In the genomic region with DNA sequence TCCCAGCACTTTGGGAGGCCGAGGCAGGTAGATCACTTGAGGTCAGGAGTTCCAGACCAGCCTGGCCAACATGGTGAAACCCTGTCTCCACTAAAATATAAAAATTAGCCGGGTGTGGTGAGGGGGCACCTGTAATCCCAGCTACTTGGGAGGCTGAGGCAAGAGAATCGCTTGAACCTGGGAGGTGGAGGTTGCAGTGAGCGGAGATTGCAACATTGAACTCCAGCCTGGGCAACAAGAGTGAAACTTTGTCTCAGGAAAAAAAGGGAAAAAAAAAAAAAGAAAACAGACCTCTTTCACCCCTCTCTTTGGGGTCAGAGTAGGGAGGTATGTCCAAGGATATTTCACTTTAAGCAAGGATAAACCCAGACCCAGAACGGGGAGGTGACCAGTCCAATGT, we compare ENCODE assay signal across 5 cellular contexts. TPM values are rescaled to one million over a fixed set of nuclear protein-coding genes. Genes with fewer than 3 reads are reported as not detected.
"Had no signal": no experiment of that assay in that cellular context is flagged by ENCODE, and none has a peak within 500 bp of the region (broad histone marks: within the 10 kb centered on the region; RNA-seq: fewer than 3 reads in every experiment).

No MANE protein-coding gene starts in this region.

RNA-seq across cellular contexts. Expression of a gene that starts 10.8 kb away (rescaled TPM):
- total RNA-seq: activated CD4-positive, alpha-beta T cell treated with anti-CD3 and anti-CD28 coated beads, Interleukin-2, amount 10 ng/mL, durations not matched to agents 7 days and 5 days; activated CD8-positive, alpha-beta memory T cell treated with anti-CD3 and anti-CD28 coated beads, Interleukin-2, amount 10 ng/mL, durations not matched to agents 7 days and 5 days; activated CD8-positive, alpha-beta T cell treated with anti-CD3 and anti-CD28 coated beads for 36 hours; dermis blood vessel endothelial cell had no signal
- polyA plus RNA-seq: immature natural killer cell had no signal

RNA-seq across cellular contexts. Expression of a gene that starts 27.3 kb away (rescaled TPM):
- polyA plus RNA-seq: immature natural killer cell had no signal
